7 cellular contexts compared by ENCODE assay signal in the genomic region with DNA sequence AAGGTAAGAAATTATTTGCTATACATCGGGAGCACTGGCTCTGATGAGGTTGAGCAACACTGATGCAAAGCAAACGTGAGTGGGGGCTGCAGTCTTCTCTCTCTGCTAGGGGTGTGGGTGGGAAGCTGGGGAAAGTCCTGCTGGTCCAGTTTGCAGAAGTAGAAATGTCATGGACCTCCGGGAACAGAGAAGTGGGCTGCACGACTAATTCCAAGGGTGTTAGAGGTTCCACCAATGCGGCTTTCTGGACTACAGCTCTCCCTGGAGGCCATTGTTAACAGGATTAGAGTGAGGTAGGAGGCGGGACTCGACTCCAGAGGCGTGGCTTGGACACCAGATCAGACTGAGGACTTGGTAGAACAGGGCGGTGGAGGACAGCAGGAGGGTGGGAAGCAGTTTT. TPM values are rescaled to one million over a fixed set of nuclear protein-coding genes. Genes with fewer than 3 reads are reported as not detected.
DNase-seq lines count a peak whose midpoint lies in the region; ATAC-seq and TF ChIP-seq lines count a peak whose summit lies in the region.

No MANE protein-coding gene starts in this region.

- POLR2A ChIA-PET in OCI-LY7 (lab: Charles Lee): interaction anchor here (0.6 kb wide), 2 partner anchors 50 to 382 kb away, joined by 3 read pairs; no protein-coding TSS in a partner anchor

- H3K27ac ChIP-seq in osteoblast (ENCODE audit: low read depth, low read length): no peak overlapping the region
- H3K27ac ChIP-seq in OCI-LY7 (ENCODE audit: low read depth, low read length, poor library complexity, severe bottlenecking): no peak overlapping the region

- no peaks in the 10 kb centered on the region for H3K9me2 ChIP-seq in OCI-LY7 (ENCODE audit: insufficient read depth, low read length)

- no peak for ATAC-seq in GM21447 (IDR thresholded peaks at IDR 0.05; ENCODE audit: unreplicated experiment)

- no peaks in the 10 kb centered on the region for H3K9me3 ChIP-seq in osteoblast (ENCODE audit: low read depth, low read length)
- H3K9me3 ChIP-seq in OCI-LY7 (ENCODE audit: low read length): no peaks in the 10 kb centered on the region

- H3K27me3 ChIP-seq in GM06990 (replicated peaks; ENCODE audit: control insufficient read depth, insufficient read depth, low read length): no peaks in the 10 kb centered on the region
- no peaks in the 10 kb centered on the region for H3K27me3 ChIP-seq in osteoblast (ENCODE audit: insufficient read depth, low read length)

- no TSS peak for BruUV-seq in OCI-LY7 (replicated peaks; lab: Mats Ljungman, UMichigan)

- H4K20me1 ChIP-seq in osteoblast (ENCODE audit: insufficient read depth, low read length): no peaks in the 10 kb centered on the region
- no peaks in the 10 kb centered on the region for H4K20me1 ChIP-seq in OCI-LY7 (ENCODE audit: insufficient read depth, low read length)

- H2AFZ ChIP-seq in osteoblast (ENCODE audit: low read length) (no peak overlapping the region), OCI-LY7 (ENCODE audit: low read length) (no peak overlapping the region)

- CTCF ChIA-PET in OCI-LY7 (lab: Charles Lee; ENCODE audit: unreplicated experiment): no interaction called here

- TF ChIP-seq CTCF in GM06990 (IDR thresholded peaks at IDR 0.05; ENCODE audit: insufficient read depth, low read length, poor library complexity, severe bottlenecking) (peak; percentile 15), osteoblast (IDR thresholded peaks at IDR 0.05; ENCODE audit: extremely low read depth, low read depth, low read length) (peak; percentile 33), OCI-LY7 (conservative IDR thresholded peaks at IDR 0.05; ENCODE audit: low read length) (no peak)

- no peaks in the 10 kb centered on the region for H3K79me2 ChIP-seq in osteoblast (ENCODE audit: insufficient read depth, low read length)
- H3K79me2 ChIP-seq in OCI-LY7 (ENCODE audit: insufficient read depth, low read depth, low read length): no peaks in the 10 kb centered on the region

- no peak overlapping the region for H3K4me3 ChIP-seq in GM06990 (replicated peaks; ENCODE audit: low read depth, low read length)
- H3K4me3 ChIP-seq in osteoblast (ENCODE audit: insufficient read depth, low read length): no peak overlapping the region
- H3K4me3 ChIP-seq in OCI-LY7 (ENCODE audit: low read depth, low read length, poor library complexity, severe bottlenecking): no peak overlapping the region

- peak overlapping the region; percentile 32 for H3K4me2 ChIP-seq in osteoblast (ENCODE audit: insufficient read depth, low read length)
- H3K4me2 ChIP-seq in OCI-LY7 (ENCODE audit: low read length): no peak overlapping the region

- peaks cover 3% of the 10 kb centered on the region for H3K4me1 ChIP-seq in osteoblast (ENCODE audit: insufficient read depth, low read length)
- no peaks in the 10 kb centered on the region for H3K4me1 ChIP-seq in OCI-LY7 (ENCODE audit: insufficient read depth, low read length, poor library complexity, severe bottlenecking)

- intact Hi-C loops in OCI-LY7 (cut with micrococcal nuclease; ENCODE audit: unreplicated experiment): loop anchor here (10.0 kb wide), 1 partner anchor 73 kb away; no protein-coding TSS in a partner anchor

- H3K36me3 ChIP-seq in GM06990 (ENCODE audit: control insufficient read depth, insufficient read depth, low read length) (no peaks in the 10 kb centered on the region), osteoblast (ENCODE audit: insufficient read depth, low read length) (no peaks in the 10 kb centered on the region), OCI-LY7 (ENCODE audit: insufficient read depth, low read length) (no peaks in the 10 kb centered on the region)

- DNase-seq in GM06990 (ENCODE audit: extremely low read depth, insufficient read length) (no peak), NCI-H2227 (lab: John Stamatoyannopoulos, UW; ENCODE audit: unreplicated experiment) (peak; percentile 91), ecto neural progenitor cell (ENCODE audit: low spot score) (peak; percentile 78), osteoblast (ENCODE audit: insufficient read length, low spot score, missing footprints) (peak; percentile 84), OCI-LY7 (ENCODE audit: low spot score) (no peak)
- DNase-seq in activated naive CD4-positive, alpha-beta T cell treated with Interleukin-2 at 50 U/mL for 16 hours: no peak

RNA-seq across cellular contexts. Expression of a gene that starts 5.7 kb away (rescaled TPM):
- 4.7 and 5.0 TPM in 2 replicates for total RNA-seq in osteoblast
- total RNA-seq in OCI-LY7 (2014; rRNA removed; shearing (Covaris generic)): 1.0 TPM in 1 of 2 replicates, not detected in the other
- total RNA-seq in OCI-LY7 (2022): 9.6 and 10.5 TPM in 2 replicates

RNA-seq across cellular contexts. Expression of a gene that starts 46.1 kb away (rescaled TPM):
- total RNA-seq in osteoblast: 0.29 TPM in 1 of 2 replicates, not detected in the other
- not detected in 2 replicates for total RNA-seq in OCI-LY7 (2014; rRNA removed; shearing (Covaris generic))
- not detected in 2 replicates for total RNA-seq in OCI-LY7 (2022)

Comparison
In these comparisons a context has a peak if more than half of its experiments do, and no peak if none do; other contexts are left out.
1. DNase-seq: peak in NCI-H2227 (single experiment), ecto neural progenitor cell (single experiment) and osteoblast (single experiment); none in GM06990 (single experiment), OCI-LY7 (single experiment) and activated naive CD4-positive, alpha-beta T cell treated with Interleukin-2 at 50 U/mL for 16 hours (single experiment).